16 cellular contexts compared by ENCODE assay signal in genomic region chr19:1619703-1620102, GRCh38. TPM values are rescaled to one million over a fixed set of nuclear protein-coding genes. Genes with fewer than 3 reads are reported as not detected.
DNase-seq lines count a peak whose midpoint lies in the region; ATAC-seq and TF ChIP-seq lines count a peak whose summit lies in the region.
"Had no signal": no experiment of that assay in that cellular context is flagged by ENCODE, and none has a peak within 500 bp of the region (broad histone marks: within the 10 kb centered on the region; RNA-seq: fewer than 3 reads in every experiment).

No MANE protein-coding gene starts in this region.

- H3K27me3 ChIP-seq in RWPE2 (ENCODE audit: insufficient read depth, poor library complexity, severe bottlenecking) (no peaks in the 10 kb centered on the region), mesenchymal stem cell (ENCODE audit: control insufficient read depth in 1 of 2, insufficient read depth in 1 of 2, low read length in 2 of 2) (no peaks in the 10 kb centered on the region)
- H3K27me3 ChIP-seq: BE2C had no signal

- no peak overlapping the region for H4K8ac ChIP-seq in mesenchymal stem cell (ENCODE audit: low read length)

- no peak overlapping the region for H2BK120ac ChIP-seq in mesenchymal stem cell (ENCODE audit: low read depth, low read length)

- H3K9me3 ChIP-seq in RWPE2 (ENCODE audit: severe bottlenecking) (no peaks in the 10 kb centered on the region), mesenchymal stem cell (ENCODE audit: control insufficient read depth, low read length) (no peaks in the 10 kb centered on the region)
- H3K9me3 ChIP-seq: BE2C had no signal

- H3K18ac ChIP-seq in mesenchymal stem cell (ENCODE audit: low read depth in 1 of 2, low read length in 2 of 2), result no peak overlapping the region

- peak overlapping the region; percentile 67 for H3K4me3 Mint-ChIP-seq in neural crest cell
- H3K4me3 Mint-ChIP-seq: CD14-positive monocyte; CD4-positive, alpha-beta memory T cell; H9 had no signal

- no peak overlapping the region for H2AK5ac ChIP-seq in mesenchymal stem cell (ENCODE audit: low read length, severe bottlenecking)

- no peak overlapping the region for H3K23ac ChIP-seq in mesenchymal stem cell (ENCODE audit: low read length in 2 of 2)

- H3K9me3 Mint-ChIP-seq in neural crest cell, result no peaks in the 10 kb centered on the region
- H3K9me3 Mint-ChIP-seq: H9 had no signal

- H3K36me3 ChIP-seq in RWPE2 (ENCODE audit: low read depth) (peaks cover 55% of the 10 kb centered on the region), mesenchymal stem cell (ENCODE audit: control insufficient read depth in 1 of 2, insufficient read depth in 2 of 2, low read depth in 1 of 2, low read length in 2 of 2) (peaks cover 73 to 92% of the 10 kb centered on the region in 2 experiments)

- peaks cover 15% of the 10 kb centered on the region for H3K4me1 Mint-ChIP-seq in neural crest cell

- DNase-seq in left ventricle myocardium superior (peak; percentile 18), left cardiac atrium (no peak), RWPE2 (ENCODE audit: low spot score) (peak; percentile 45), neural crest cell (ENCODE audit: low read depth, low spot score) (no peak), mesenchymal stem cell (no peak)
- DNase-seq in activated CD4-positive, alpha-beta T cell treated with anti-CD3 and anti-CD28 coated beads, Interleukin-2, amount 50 U/mL, for 4 hours, result no peak
- DNase-seq: BE2C, Calu3, DMS79 treated with DMSO at 0.1 percent for 48 hours, GF-D8, GOT3, H9 had no signal

- no peak overlapping the region for H4K91ac ChIP-seq in mesenchymal stem cell (ENCODE audit: low read length)

- ATAC-seq in left ventricle myocardium superior (no peak), left cardiac atrium (no peak), RWPE2 (ENCODE audit: low read depth) (no peak), HG02610 (IDR thresholded peaks at IDR 0.05; ENCODE audit: unreplicated experiment) (no peak)

- no peak overlapping the region for H3K27ac Mint-ChIP-seq in neural crest cell (ENCODE audit: unreplicated experiment)
- H3K27ac Mint-ChIP-seq: CD14-positive monocyte, H9 had no signal

- no peak overlapping the region for H3K27ac ChIP-seq in RWPE2 (ENCODE audit: poor library complexity, severe bottlenecking)
- H3K27ac ChIP-seq in mesenchymal stem cell (ENCODE audit: low read length, poor library complexity, severe bottlenecking), result no peak overlapping the region
- H3K27ac ChIP-seq: HL-60 had no signal

- 95% methylated on average over 15 of the region's 18 CpGs for WGBS in mesenchymal stem cell

- H3K4me3 ChIP-seq in RWPE2 (ENCODE audit: severe bottlenecking) (no peak overlapping the region), mesenchymal stem cell (ENCODE audit: insufficient read depth in 1 of 2, low read depth in 1 of 2, low read length in 2 of 2) (no peak overlapping the region)

- H2AFZ ChIP-seq in mesenchymal stem cell (ENCODE audit: low read depth, low read length), result no peak overlapping the region

- no peak overlapping the region for H3K14ac ChIP-seq in mesenchymal stem cell (ENCODE audit: low read length in 2 of 2)

- peaks cover 29% of the 10 kb centered on the region for H3K36me3 Mint-ChIP-seq in neural crest cell (ENCODE audit: low read depth)

- peaks cover 50% of the 10 kb centered on the region for H3K79me1 ChIP-seq in mesenchymal stem cell (replicated peaks; ENCODE audit: low read length, poor library complexity, severe bottlenecking)

- H2BK12ac ChIP-seq in mesenchymal stem cell (ENCODE audit: low read length in 2 of 2), result no peak overlapping the region

- no peak overlapping the region for H3K4ac ChIP-seq in mesenchymal stem cell (ENCODE audit: low read depth in 1 of 2, low read length in 2 of 2)

- no peak overlapping the region for H2BK15ac ChIP-seq in mesenchymal stem cell (ENCODE audit: low read depth, poor library complexity, severe bottlenecking)

- H3K27me3 Mint-ChIP-seq in neural crest cell (ENCODE audit: low read depth), result peaks cover 10% of the 10 kb centered on the region
- H3K27me3 Mint-ChIP-seq: CD4-positive, alpha-beta memory T cell had no signal

- H3K4me1 ChIP-seq in RWPE2 (ENCODE audit: insufficient read depth, poor library complexity, severe bottlenecking), result no peaks in the 10 kb centered on the region
- no peaks in the 10 kb centered on the region for H3K4me1 ChIP-seq in mesenchymal stem cell (ENCODE audit: control insufficient read depth, insufficient read depth, low read depth, low read length)
- H3K4me1 ChIP-seq: BE2C had no signal

- no peak overlapping the region for H3K9ac ChIP-seq in mesenchymal stem cell (ENCODE audit: low read length)

- H3K4me2 ChIP-seq in mesenchymal stem cell (ENCODE audit: low read length, poor library complexity, severe bottlenecking), result no peak overlapping the region

- intact Hi-C loops in left ventricle myocardium superior (cut with micrococcal nuclease) (no loop called here), left cardiac atrium (cut with DNase I) (no loop called here)

- no peak for TF ChIP-seq CTCF in RWPE2 (IDR thresholded peaks at IDR 0.05; ENCODE audit: poor library complexity, severe bottlenecking)
- TF ChIP-seq CTCF in neural crest cell (conservative IDR thresholded peaks at IDR 0.05), result no peak

- no peak overlapping the region for H2BK5ac ChIP-seq in mesenchymal stem cell (ENCODE audit: low read depth, low read length, poor library complexity, severe bottlenecking)

RNA-seq across cellular contexts. Expression of gene UQCR11, which starts 14.4 kb away (rescaled TPM):
- 1,120 TPM for total RNA-seq in left ventricle myocardium superior
- 100 to 1,000 TPM; 674 to 933 TPM for total RNA-seq in left cardiac atrium
- 149 and 165 TPM in 2 replicates for total RNA-seq in neural crest cell
- 214 TPM for polyA plus RNA-seq in mesenchymal stem cell (2013, experiment 1 of 2)
- polyA plus RNA-seq in mesenchymal stem cell (2013, experiment 2 of 2), result 220 TPM

RNA-seq across cellular contexts. Expression of gene MBD3, which starts 27.0 kb away (rescaled TPM):
- 59.0 TPM for total RNA-seq in left ventricle myocardium superior
- total RNA-seq in left cardiac atrium, result 10 to 100 TPM; 58.0 to 60.8 TPM
- 157 and 168 TPM in 2 replicates for total RNA-seq in neural crest cell
- polyA plus RNA-seq in mesenchymal stem cell (2013, experiment 1 of 2), result 43.8 TPM
- 41.6 TPM for polyA plus RNA-seq in mesenchymal stem cell (2013, experiment 2 of 2)

RNA-seq across cellular contexts. Expression of gene TCF3, which starts 32.7 kb away (rescaled TPM):
- total RNA-seq in left ventricle myocardium superior (20.7 TPM), left cardiac atrium (10 to 100 TPM; 24.1 to 25.8 TPM), neural crest cell (348 and 354 TPM in 2 replicates)
- 108 TPM for polyA plus RNA-seq in mesenchymal stem cell (2013, experiment 1 of 2)
- 111 TPM for polyA plus RNA-seq in mesenchymal stem cell (2013, experiment 2 of 2)

RNA-seq across cellular contexts. Expression of gene MEX3D, which starts 51.6 kb away (rescaled TPM):
- total RNA-seq in left ventricle myocardium superior, result 8.0 TPM
- 10 to 100 TPM; 10.9 to 12.0 TPM for total RNA-seq in left cardiac atrium
- total RNA-seq in neural crest cell, result 102 and 103 TPM in 2 replicates
- 26.4 TPM for polyA plus RNA-seq in mesenchymal stem cell (2013, experiment 1 of 2)
- 26.2 TPM for polyA plus RNA-seq in mesenchymal stem cell (2013, experiment 2 of 2)

Comparison
In these comparisons a context has a peak if more than half of its experiments do, and no peak if none do; other contexts are left out.
1. DNase-seq: peak in left ventricle myocardium superior (single experiment) and RWPE2 (single experiment); none in left cardiac atrium (single experiment), neural crest cell (single experiment), mesenchymal stem cell (single experiment) and activated CD4-positive, alpha-beta T cell treated with anti-CD3 and anti-CD28 coated beads, Interleukin-2, amount 50 U/mL, for 4 hours (0 of 2).
2. RNA of gene TCF3, which starts 32.7 kb away (total RNA-seq): 348 to 354 TPM in neural crest cell; 24.1 to 25.8 TPM in left cardiac atrium and 20.7 TPM in left ventricle myocardium superior (single experiment); every median in the first group is over 10 times any median in the second.